ENCODE assay signal across 8 cellular contexts in genomic region chr11:57458410-57459111, GRCh38. TPM values are rescaled to one million over a fixed set of nuclear protein-coding genes. Genes with fewer than 3 reads are reported as not detected.
A peak's percentile ranks its signal among the peaks of the same experiment; 100 is the strongest.
DNase-seq lines count a peak whose midpoint lies in the region; ATAC-seq and TF ChIP-seq lines count a peak whose summit lies in the region.

No MANE protein-coding gene starts in this region.

- peak overlapping the region; percentile 81 for H3K4me3 Mint-ChIP-seq in activated naive CD4-positive, alpha-beta T cell treated with anti-CD3 and anti-CD28 coated beads for 36 hours

- peak; percentile 78 for DNase-seq in Right ventricle myocardium inferior (ENCODE audit: missing footprints)
- no peak for DNase-seq in cardiac septum (ENCODE audit: low spot score)
- DNase-seq in NT2/D1 (ENCODE audit: low read depth, low spot score) = no peak
- peak; percentile 50 for DNase-seq in activated naive CD4-positive, alpha-beta T cell treated with anti-CD3 and anti-CD28 coated beads for 36 hours
- peak; percentile 77 for DNase-seq in left ventricle myocardium superior
- no peak for DNase-seq in retinal pigment epithelial cell (ENCODE audit: low read depth)
- no peak for DNase-seq in kidney glomerular epithelial cell (lab: John Stamatoyannopoulos, UW)
- DNase-seq in inferior parietal cortex (ENCODE audit: extremely low spot score) = no peak

- H3K4me3 ChIP-seq in NT2/D1 (ENCODE audit: insufficient read length, low read depth) (peak overlapping the region; percentile 75), retinal pigment epithelial cell (ENCODE audit: low read length) (no peak overlapping the region)

- CTCF ChIA-PET in activated naive CD4-positive, alpha-beta T cell treated with anti-CD3 and anti-CD28 coated beads for 36 hours (lab: Charles Lee) = interaction anchor here (0.6 to 8.6 kb wide), 41 partner anchors 8 to 429 kb away, joined by 3 to 211 read pairs (median 6); partner anchors contain the start of genes PRG3, SLC43A1, SLC43A3 and TIMM10

- H3K36me3 ChIP-seq in NT2/D1 (ENCODE audit: insufficient read depth, insufficient read length, low read length) = no peaks in the 10 kb centered on the region

- H3K9me3 Mint-ChIP-seq in activated naive CD4-positive, alpha-beta T cell treated with anti-CD3 and anti-CD28 coated beads for 36 hours = no peaks in the 10 kb centered on the region

- no peak overlapping the region for H3K27ac Mint-ChIP-seq in activated naive CD4-positive, alpha-beta T cell treated with anti-CD3 and anti-CD28 coated beads for 36 hours

- H3K4me1 ChIP-seq in NT2/D1 (ENCODE audit: insufficient read depth, insufficient read length) = peaks cover 24% of the 10 kb centered on the region

- peaks cover 27% of the 10 kb centered on the region for H3K27me3 Mint-ChIP-seq in activated naive CD4-positive, alpha-beta T cell treated with anti-CD3 and anti-CD28 coated beads for 36 hours (ENCODE audit: low read depth)

- H3K4me1 Mint-ChIP-seq in activated naive CD4-positive, alpha-beta T cell treated with anti-CD3 and anti-CD28 coated beads for 36 hours (ENCODE audit: low read depth) = peaks cover 25% of the 10 kb centered on the region

- ATAC-seq in Right ventricle myocardium inferior = peak; percentile 63
- ATAC-seq in left ventricle myocardium superior = peak; percentile 71

- H3K9ac ChIP-seq in NT2/D1 (ENCODE audit: insufficient read length, low read depth) = peak overlapping the region; percentile 61

- peak; percentile 76 for TF ChIP-seq CTCF in retinal pigment epithelial cell (conservative IDR thresholded peaks at IDR 0.05; ENCODE audit: low read depth, low read length)

- no peaks in the 10 kb centered on the region for H3K9me3 ChIP-seq in NT2/D1 (ENCODE audit: insufficient read depth, low read length)

- H3K27me3 ChIP-seq in NT2/D1 (ENCODE audit: insufficient read depth, insufficient read length) = peaks cover 56% of the 10 kb centered on the region

- intact Hi-C loops in Right ventricle myocardium inferior (cut with DNase I) (loop anchor here (5.0 to 10.0 kb wide), 2 partner anchors 111 to 1056 kb away; no protein-coding TSS in a partner anchor), cardiac septum (cut with DNase I) (loop anchor here (5.0 to 10.0 kb wide), 2 partner anchors 114 to 184 kb away; no protein-coding TSS in a partner anchor), left ventricle myocardium superior (cut with micrococcal nuclease) (no loop called here)
- intact Hi-C loops in activated naive CD4-positive, alpha-beta T cell treated with anti-CD3 and anti-CD28 coated beads for 36 hours (cut with micrococcal nuclease) = loop anchor here (1.0 to 5.0 kb wide), 5 partner anchors 18 to 616 kb away; no protein-coding TSS in a partner anchor

- no peaks in the 10 kb centered on the region for H3K36me3 Mint-ChIP-seq in activated naive CD4-positive, alpha-beta T cell treated with anti-CD3 and anti-CD28 coated beads for 36 hours (ENCODE audit: low read depth)

RNA-seq across cellular contexts. Expression of gene RTN4RL2, which starts 1.8 kb away (rescaled TPM):
- 1.6 TPM for total RNA-seq in Right ventricle myocardium inferior
- 0.73 TPM for total RNA-seq in cardiac septum
- under 1 TPM; 0.74 to 0.99 TPM for total RNA-seq in activated naive CD4-positive, alpha-beta T cell treated with anti-CD3 and anti-CD28 coated beads for 36 hours
- total RNA-seq in left ventricle myocardium superior = 1.0 TPM

RNA-seq across cellular contexts. Expression of gene SLC43A3, which starts 31.6 kb away (rescaled TPM):
- total RNA-seq in Right ventricle myocardium inferior (22.4 TPM), cardiac septum (26.7 TPM), left ventricle myocardium superior (20.6 TPM)
- 100 to 1,000 TPM; 116 to 117 TPM for total RNA-seq in activated naive CD4-positive, alpha-beta T cell treated with anti-CD3 and anti-CD28 coated beads for 36 hours

RNA-seq across cellular contexts. Expression of gene SLC43A1, which starts 56.9 kb away (rescaled TPM):
- total RNA-seq in Right ventricle myocardium inferior (6.4 TPM), cardiac septum (2.0 TPM), left ventricle myocardium superior (4.5 TPM)
- 10 to 100 TPM; 26.5 to 29.7 TPM for total RNA-seq in activated naive CD4-positive, alpha-beta T cell treated with anti-CD3 and anti-CD28 coated beads for 36 hours

Comparison
In these comparisons a context has a peak if more than half of its experiments do, and no peak if none do; other contexts are left out.
1. DNase-seq: peak in Right ventricle myocardium inferior (single experiment), activated naive CD4-positive, alpha-beta T cell treated with anti-CD3 and anti-CD28 coated beads for 36 hours (single experiment) and left ventricle myocardium superior (single experiment); none in cardiac septum (single experiment), NT2/D1 (single experiment), retinal pigment epithelial cell (single experiment), kidney glomerular epithelial cell (single experiment) and inferior parietal cortex (single experiment).